In the genomic region with DNA sequence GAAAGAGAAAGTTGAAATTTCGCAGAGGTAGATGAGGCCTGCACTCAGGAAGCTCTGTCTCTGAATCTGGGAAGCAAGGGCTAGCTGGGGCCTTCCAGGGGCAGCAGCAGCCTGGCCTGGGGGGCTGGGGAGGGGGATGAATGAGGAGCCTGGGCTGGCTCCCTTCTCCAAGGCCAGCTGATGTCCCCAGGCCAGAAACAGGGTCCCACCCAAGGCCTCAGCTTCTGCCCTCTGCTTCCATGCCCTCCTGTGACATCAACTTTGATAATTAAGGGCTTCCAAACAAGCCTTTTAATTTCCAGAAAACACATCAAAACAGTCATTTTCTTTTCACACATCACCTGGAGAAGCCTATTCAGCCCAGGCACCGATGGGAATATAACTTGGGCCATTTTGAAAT, we compare ENCODE assay signal across 17 cellular contexts.
"Had no signal": no experiment of that assay in that cellular context is flagged by ENCODE, and none has a peak within 500 bp of the region (broad histone marks: within the 10 kb centered on the region; RNA-seq: fewer than 3 reads in every experiment).

No MANE protein-coding gene starts in this region.

- H3K9me3 ChIP-seq: psoas muscle, right lobe of liver, thoracic aorta had no signal

- H3K36me3 ChIP-seq: gastroesophageal sphincter, heart right ventricle, right lobe of liver, spleen, thoracic aorta had no signal

- H3K4me3 ChIP-seq: gastroesophageal sphincter, heart right ventricle, psoas muscle, right lobe of liver, spleen, thoracic aorta had no signal

- DNase-seq: activated CD4-positive, alpha-beta T cell treated with anti-CD3 and anti-CD28 coated beads for 1 hour; activated CD4-positive, alpha-beta T cell treated with anti-CD3 and anti-CD28 coated beads, Interleukin-2, amount 50 U/mL, for 4 hours; activated naive CD4-positive, alpha-beta T cell treated with Interleukin-2 at 50 U/mL for 16 hours; activated T-cell treated with anti-CD3 and anti-CD28 coated beads for 4 hours; anterior cingulate cortex; cerebellar nuclear complex; effector CD8-positive, alpha-beta T cell; heart right ventricle; nucleus accumbens; psoas muscle; right lobe of liver; spleen; stimulated activated naive CD8-positive, alpha-beta T cell treated with anti-CD3 and anti-CD28 coated beads, Interleukin-15, amount 100 ng/mL, for 72 hours had no signal

- H3K27ac ChIP-seq: gastroesophageal sphincter, heart right ventricle, psoas muscle, right lobe of liver, spleen, thoracic aorta, VCaP had no signal

- ATAC-seq: gastroesophageal sphincter; heart right ventricle; natural killer cell treated with Interleukin-12 subunit alpha and Interleukin-12 subunit beta and Interleukin-15 and Interleukin-18, amount 100 ng/mL, for 72 hours; psoas muscle; right lobe of liver; stimulated activated naive CD8-positive, alpha-beta T cell treated with anti-CD3 and anti-CD28 coated beads, Interleukin-15, amount 100 ng/mL, for 72 hours had no signal
